Comparison of ENCODE assay signal across 1 cellular context in genomic region chr6:66489269-66489987, GRCh38.
TF ChIP-seq lines count a peak whose summit lies in the region.

No MANE protein-coding gene starts in this region.

TF ChIP-seq in HepG2, 621 proteins besides CTCF, POLR2A, EP300 and RAD21 (continued from another document and continues in another):
- TF ChIP-seq ZNF292 (CRISPR knock-in tag; IDR thresholded peaks at IDR 0.05; ENCODE audit: borderline replicate concordance, low read depth): 0 out of 2 replicates have a peak, but pooled peaks have one; percentile 60
- no peak for TF ChIP-seq SMC3 (IDR thresholded peaks at IDR 0.05; ENCODE audit: low read length)
- TF ChIP-seq SP4 (CRISPR knock-in tag; IDR thresholded peaks at IDR 0.05): no peak
- TF ChIP-seq CBX1 (IDR thresholded peaks at IDR 0.05; ENCODE audit: low read depth): no peak
- peak; percentile 90; the same call in 1 of the 2 replicates for TF ChIP-seq ZNF576 (CRISPR knock-in tag; IDR thresholded peaks at IDR 0.05)
- no peak for TF ChIP-seq FOXC1 (CRISPR knock-in tag; IDR thresholded peaks at IDR 0.05; ENCODE audit: borderline replicate concordance)
- TF ChIP-seq ZNF225 (CRISPR knock-in tag; IDR thresholded peaks at IDR 0.05): 0 out of 2 replicates have a peak, but pooled peaks have one; percentile 18
- no peak for TF ChIP-seq FOXA1 (IDR thresholded peaks at IDR 0.05)
- TF ChIP-seq FOXA1 (CRISPR knock-in tag; IDR thresholded peaks at IDR 0.05): peak; percentile 91
- no peak for TF ChIP-seq PLSCR1 (CRISPR knock-in tag; IDR thresholded peaks at IDR 0.05; ENCODE audit: borderline replicate concordance)
- no peak for TF ChIP-seq SNAI1 (CRISPR knock-in tag; IDR thresholded peaks at IDR 0.05; ENCODE audit: borderline replicate concordance)
- TF ChIP-seq ZNF772 (CRISPR knock-in tag; IDR thresholded peaks at IDR 0.05): peak; percentile 18; the same call in 1 of the 2 replicates
- TF ChIP-seq ZUFSP (CRISPR knock-in tag; IDR thresholded peaks at IDR 0.05; ENCODE audit: borderline replicate concordance): no peak
- TF ChIP-seq ZNF83 (CRISPR knock-in tag; IDR thresholded peaks at IDR 0.05; ENCODE audit: borderline replicate concordance): no peak
- TF ChIP-seq NCOA1 (CRISPR knock-in tag; IDR thresholded peaks at IDR 0.05): no peak
- no peak for TF ChIP-seq KLF11 (CRISPR knock-in tag; IDR thresholded peaks at IDR 0.05)
- TF ChIP-seq ZBTB7B (CRISPR knock-in tag; IDR thresholded peaks at IDR 0.05): peak; percentile 36; the same call in 1 of the 2 replicates
- TF ChIP-seq PPARG (CRISPR knock-in tag; conservative IDR thresholded peaks at IDR 0.05): no peak
- no peak for TF ChIP-seq ZNF235 (CRISPR knock-in tag; IDR thresholded peaks at IDR 0.05; ENCODE audit: borderline replicate concordance)
- TF ChIP-seq SIX1 (CRISPR knock-in tag; IDR thresholded peaks at IDR 0.05; ENCODE audit: borderline replicate concordance): 0 out of 2 replicates have a peak, but pooled peaks have one; percentile 26
- TF ChIP-seq ZNF569 (CRISPR knock-in tag; IDR thresholded peaks at IDR 0.05; ENCODE audit: borderline replicate concordance): no peak
- TF ChIP-seq HMGXB3 (CRISPR knock-in tag; IDR thresholded peaks at IDR 0.05; ENCODE audit: borderline replicate concordance): no peak
- no peak for TF ChIP-seq BRCA1 (CRISPR knock-in tag; IDR thresholded peaks at IDR 0.05)
- peak; percentile 75; the same call in 1 of the 2 replicates for TF ChIP-seq MTA1 (CRISPR knock-in tag; IDR thresholded peaks at IDR 0.05; ENCODE audit: borderline replicate concordance)
- no peak for TF ChIP-seq LRRFIP1 (CRISPR knock-in tag; conservative IDR thresholded peaks at IDR 0.05)
- TF ChIP-seq ZNF660 (CRISPR knock-in tag; IDR thresholded peaks at IDR 0.05; ENCODE audit: borderline replicate concordance, low read depth): no peak
- no peak for TF ChIP-seq ZNF704 (CRISPR knock-in tag; IDR thresholded peaks at IDR 0.05; ENCODE audit: borderline replicate concordance)
- TF ChIP-seq MEIS1 (CRISPR knock-in tag; IDR thresholded peaks at IDR 0.05; ENCODE audit: borderline replicate concordance): no peak
- TF ChIP-seq TFAP4 (IDR thresholded peaks at IDR 0.05; ENCODE audit: borderline replicate concordance, low read depth): no peak; the same call in 1 of the 2 replicates
- TF ChIP-seq LBX2 (CRISPR knock-in tag; IDR thresholded peaks at IDR 0.05; ENCODE audit: borderline replicate concordance): no peak
- TF ChIP-seq U2AF1 (optimal IDR thresholded peaks at IDR 0.05; ENCODE audit: low read depth, low read length): no peak
- no peak for TF ChIP-seq KLF6 (CRISPR knock-in tag; IDR thresholded peaks at IDR 0.05)
- TF ChIP-seq HOXA3 (CRISPR knock-in tag; IDR thresholded peaks at IDR 0.05): peak; percentile 70
- no peak for TF ChIP-seq SSRP1 (CRISPR knock-in tag; IDR thresholded peaks at IDR 0.05)
- TF ChIP-seq ZNF329 (CRISPR knock-in tag; IDR thresholded peaks at IDR 0.05; ENCODE audit: low read depth): no peak
- TF ChIP-seq MTF2 (CRISPR knock-in tag; IDR thresholded peaks at IDR 0.05; ENCODE audit: borderline replicate concordance): no peak
- TF ChIP-seq KDM5A (IDR thresholded peaks at IDR 0.05; ENCODE audit: borderline replicate concordance, low read length): no peak
- TF ChIP-seq POGZ (CRISPR knock-in tag; IDR thresholded peaks at IDR 0.05): peak; percentile 74
- 0 out of 2 replicates have a peak, but pooled peaks have one; percentile 55 for TF ChIP-seq FOXJ3 (CRISPR knock-in tag; IDR thresholded peaks at IDR 0.05; ENCODE audit: borderline replicate concordance)
- TF ChIP-seq ZBTB44 (CRISPR knock-in tag; IDR thresholded peaks at IDR 0.05): no peak
- no peak for TF ChIP-seq ZNF616 (CRISPR knock-in tag; IDR thresholded peaks at IDR 0.05; ENCODE audit: low read depth)
- TF ChIP-seq PATZ1 (CRISPR knock-in tag; IDR thresholded peaks at IDR 0.05): no peak
- no peak for TF ChIP-seq ZNF598 (CRISPR knock-in tag; IDR thresholded peaks at IDR 0.05; ENCODE audit: borderline replicate concordance)
- TF ChIP-seq ZNF275 (CRISPR knock-in tag; IDR thresholded peaks at IDR 0.05; ENCODE audit: borderline replicate concordance): peak; percentile 39; the same call in 1 of the 2 replicates
- TF ChIP-seq ZNF558 (CRISPR knock-in tag; IDR thresholded peaks at IDR 0.05; ENCODE audit: borderline replicate concordance): no peak
- TF ChIP-seq ZSCAN21 (CRISPR knock-in tag; IDR thresholded peaks at IDR 0.05; ENCODE audit: borderline replicate concordance): no peak
- TF ChIP-seq PHB2 (IDR thresholded peaks at IDR 0.05; ENCODE audit: partially characterized antibody): no peak
- TF ChIP-seq MXI1 (IDR thresholded peaks at IDR 0.05; ENCODE audit: borderline replicate concordance, low read depth, low read length): peak; percentile 7; the same call in 1 of the 3 replicates
- no peak for TF ChIP-seq ZNF33B (CRISPR knock-in tag; IDR thresholded peaks at IDR 0.05)
